19 cellular contexts compared by ENCODE assay signal in the genomic region with DNA sequence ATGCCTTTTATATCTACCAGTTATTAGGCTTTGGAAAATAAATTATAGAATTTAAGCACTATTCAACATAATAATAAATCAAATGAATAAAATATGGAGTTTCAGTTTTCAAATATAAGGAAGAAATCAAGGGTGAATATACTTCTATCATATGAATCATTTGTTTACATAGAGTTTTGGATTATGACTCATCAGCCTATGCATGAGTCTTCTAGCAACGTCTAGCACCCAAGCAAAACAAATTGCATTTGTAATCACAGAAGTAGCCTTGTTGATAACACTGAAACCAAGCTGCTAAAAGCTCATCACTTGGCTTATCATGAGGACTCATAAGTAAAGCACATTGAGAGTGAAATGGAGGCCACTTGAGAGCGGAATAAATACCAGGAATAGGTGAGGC.
A peak's percentile ranks its signal among the peaks of the same experiment; 100 is the strongest.
DNase-seq lines count a peak whose midpoint lies in the region; ATAC-seq and TF ChIP-seq lines count a peak whose summit lies in the region.
"Had no signal": no experiment of that assay in that cellular context is flagged by ENCODE, and none has a peak within 500 bp of the region (broad histone marks: within the 10 kb centered on the region; RNA-seq: fewer than 3 reads in every experiment).

No MANE protein-coding gene starts in this region.

- intact Hi-C loops in vagina (cut with DNase I): no loop called here

- TF ChIP-seq POLR2A in vagina (IDR thresholded peaks at IDR 0.05): no peak

- H3K4me3 ChIP-seq in epithelial cell of esophagus (ENCODE audit: low read length) (no peak overlapping the region), vagina (no peak overlapping the region)
- H3K4me3 ChIP-seq: BLaER1 treated with 17β-estradiol and CSF1 and Interleukin-3, amounts not matched to agents 10 nM and 100 nM; SK-N-MC had no signal

- H3K36me3 ChIP-seq in vagina: no peaks in the 10 kb centered on the region
- H3K36me3 ChIP-seq: BLaER1 treated with 17β-estradiol and CSF1 and Interleukin-3, amounts not matched to agents 10 nM and 100 nM had no signal

- H3K27ac ChIP-seq in vagina: no peak overlapping the region
- H3K27ac ChIP-seq: 22Rv1; BLaER1 treated with 17β-estradiol and CSF1 and Interleukin-3, amounts not matched to agents 10 nM and 100 nM; SK-N-MC had no signal

- DNase-seq in NCI-H2171 treated with DMSO at 0.1 percent for 48 hours (lab: John Stamatoyannopoulos, UW): peak; percentile 41
- DNase-seq in NCI-H2171 (lab: John Stamatoyannopoulos, UW): no peak
- DNase-seq in OCI-M1 (lab: John Stamatoyannopoulos, UW): peak; percentile 1
- DNase-seq in epithelial cell of esophagus (ENCODE audit: low read depth): peak; percentile 14
- DNase-seq in vagina (ENCODE audit: extremely low spot score in 2 of 2): no peak
- DNase-seq in NCI-H2081 treated with DMSO at 0.1 percent for 48 hours (lab: John Stamatoyannopoulos, UW): no peak
- DNase-seq: DMS153, KG1, MM.1S, NCI-H1105, NCI-H187 treated with DMSO at 0.1 percent for 48 hours, NCI-H526, T-helper 1 cell had no signal

- TF ChIP-seq CTCF in epithelial cell of esophagus (IDR thresholded peaks at IDR 0.05; ENCODE audit: insufficient read depth, low read depth, low read length, missing control alignments) (no peak), vagina (IDR thresholded peaks at IDR 0.05) (no peak)

- H3K4me1 ChIP-seq in vagina: no peaks in the 10 kb centered on the region
- H3K4me1 ChIP-seq: BLaER1 treated with 17β-estradiol and CSF1 and Interleukin-3, amounts not matched to agents 10 nM and 100 nM had no signal

- H3K27me3 ChIP-seq in vagina: no peaks in the 10 kb centered on the region

- ATAC-seq in HG02642 (IDR thresholded peaks at IDR 0.05; ENCODE audit: poor library complexity, unreplicated experiment): no peak
- ATAC-seq in HG03097 (IDR thresholded peaks at IDR 0.05; ENCODE audit: low FRiP score, unreplicated experiment): no peak
- ATAC-seq: HCT116 had no signal

- H3K9me3 ChIP-seq in vagina: no peaks in the 10 kb centered on the region

Comparison
In these comparisons a context has a peak if more than half of its experiments do, and no peak if none do; other contexts are left out.
1. DNase-seq: peak in NCI-H2171 treated with DMSO at 0.1 percent for 48 hours (single experiment), OCI-M1 (single experiment) and epithelial cell of esophagus (single experiment); none in NCI-H2171 (single experiment), vagina (0 of 2) and NCI-H2081 treated with DMSO at 0.1 percent for 48 hours (single experiment).